In genomic region chr1:25572708-25573590, GRCh38 we compare ENCODE assay signal across 8 cellular contexts. TPM values are rescaled to one million over a fixed set of nuclear protein-coding genes. Genes with fewer than 3 reads are reported as not detected.
DNase-seq lines count a peak whose midpoint lies in the region; ATAC-seq and TF ChIP-seq lines count a peak whose summit lies in the region.

No MANE protein-coding gene starts in this region.

- ATAC-seq in gastrocnemius medialis (peak in 1 of 2 donors; percentile 47), HG03469 (IDR thresholded peaks at IDR 0.05; ENCODE audit: unreplicated experiment) (no peak), HG02763 (IDR thresholded peaks at IDR 0.05; ENCODE audit: unreplicated experiment) (no peak)

- DNase-seq in 8988T = peak; percentile 55
- no peak for DNase-seq in GM12864 (ENCODE audit: low read depth)
- DNase-seq in NT2/D1 (ENCODE audit: low read depth, low spot score) = peak; percentile 77
- peak; percentile 26 for DNase-seq in activated gamma-delta T cell treated with anti-CD3 and anti-CD28 coated beads, Interleukin-2, amount 50 U/mL, for 16 hours (ENCODE audit: low read depth)
- peak; percentile 50 for DNase-seq in glomerular visceral epithelial cell (ENCODE audit: extremely low spot score)
- DNase-seq in gastrocnemius medialis = no peak

- H3K36me3 ChIP-seq in NT2/D1 (ENCODE audit: insufficient read depth, insufficient read length, low read length) = no peaks in the 10 kb centered on the region
- no peaks in the 10 kb centered on the region for H3K36me3 ChIP-seq in gastrocnemius medialis

- TF ChIP-seq CTCF in GM12864 (IDR thresholded peaks at IDR 0.05; ENCODE audit: low read depth, low read length, missing control alignments) = peak; percentile 94
- TF ChIP-seq CTCF in gastrocnemius medialis (IDR thresholded peaks at IDR 0.05 in 4 of 5, conservative IDR thresholded peaks at IDR 0.05 in 1 of 5) = peak; percentile 56 to 77 (median 65)

- H3K4me1 ChIP-seq in NT2/D1 (ENCODE audit: insufficient read depth, insufficient read length) (peaks cover 53% of the 10 kb centered on the region), gastrocnemius medialis (peaks cover 21 to 34% of the 10 kb centered on the region in 2 donors)

- H3K4me3 ChIP-seq in GM12864 (ENCODE audit: low read depth, low read length) = no peak overlapping the region
- no peak overlapping the region for H3K4me3 ChIP-seq in NT2/D1 (ENCODE audit: insufficient read length, low read depth)
- no peak overlapping the region for H3K4me3 ChIP-seq in gastrocnemius medialis

- peak overlapping the region; percentile 46 for H3K9ac ChIP-seq in NT2/D1 (ENCODE audit: insufficient read length, low read depth)

- H3K9me3 ChIP-seq in NT2/D1 (ENCODE audit: insufficient read depth, low read length) (no peaks in the 10 kb centered on the region), gastrocnemius medialis (no peaks in the 10 kb centered on the region)

- H3K27ac ChIP-seq in gastrocnemius medialis = no peak overlapping the region

- intact Hi-C loops in gastrocnemius medialis (cut with DNase I; ENCODE audit: low total_unique reads) = no loop called here

- TF ChIP-seq POLR2A in gastrocnemius medialis (IDR thresholded peaks at IDR 0.05) = no peak

- no peaks in the 10 kb centered on the region for H3K27me3 ChIP-seq in NT2/D1 (ENCODE audit: insufficient read depth, insufficient read length)
- no peaks in the 10 kb centered on the region for H3K27me3 ChIP-seq in gastrocnemius medialis

- in situ Hi-C loops in gastrocnemius medialis (cut with MboI; ENCODE audit: low sequenced_read_pairs in 4 of 4) = no loop called here

RNA-seq across cellular contexts. Expression of gene LDLRAP1, which starts 29.5 kb away (rescaled TPM):
- 10 to 100 TPM in 3 of 4 donors, 1 to 10 TPM in 1; 10.0 to 17.9 (median 14.2) TPM for total RNA-seq in gastrocnemius medialis

RNA-seq across cellular contexts. Expression of gene MAN1C1, which starts 43.6 kb away (rescaled TPM):
- 1 to 10 TPM; 2.0 to 4.4 (median 2.5) TPM for total RNA-seq in gastrocnemius medialis

Comparison
In these comparisons a context has a peak if more than half of its experiments do, and no peak if none do; other contexts are left out.
1. DNase-seq: peak in 8988T (single experiment), NT2/D1 (single experiment), activated gamma-delta T cell treated with anti-CD3 and anti-CD28 coated beads, Interleukin-2, amount 50 U/mL, for 16 hours (single experiment) and glomerular visceral epithelial cell (single experiment); none in GM12864 (single experiment) and gastrocnemius medialis (0 of 2).